ENCODE assay signal across 1 cellular context in the genomic region with DNA sequence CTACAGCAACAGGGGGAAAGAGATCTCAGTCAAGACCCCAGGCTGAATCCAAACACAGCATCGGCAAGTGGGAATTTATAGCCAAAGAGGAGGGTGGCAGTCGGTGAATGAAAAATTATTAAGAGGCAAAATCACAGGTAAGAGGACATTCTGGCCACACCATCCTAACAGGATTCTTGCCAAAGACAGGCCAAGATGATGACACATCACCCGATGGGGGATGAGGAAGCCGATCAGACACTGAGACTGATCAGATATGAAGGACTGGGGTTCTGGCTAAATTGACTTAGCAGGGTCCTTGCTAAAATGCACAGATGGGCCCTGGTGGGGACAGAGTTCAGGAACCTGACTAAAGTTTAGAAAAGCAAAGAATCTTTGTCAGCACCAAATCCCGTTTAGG.
TF ChIP-seq lines count a peak whose summit lies in the region.

No MANE protein-coding gene starts in this region.

TF ChIP-seq in K562, 482 proteins besides CTCF, POLR2A, EP300 and RAD21 (continued from another document):
- TF ChIP-seq KLF1 (tag; IDR thresholded peaks at IDR 0.05) (no peak), STAT5B (CRISPR knock-in tag; IDR thresholded peaks at IDR 0.05) (no peak), ZNF165 (CRISPR knock-in tag; IDR thresholded peaks at IDR 0.05; ENCODE audit: borderline replicate concordance) (no peak), DIDO1 (tag; IDR thresholded peaks at IDR 0.05; ENCODE audit: low read depth) (no peak), RHOXF2B (CRISPR knock-in tag; conservative IDR thresholded peaks at IDR 0.05) (no peak), MTA3 (IDR thresholded peaks at IDR 0.05; ENCODE audit: borderline replicate concordance) (no peak), ARID1B (IDR thresholded peaks at IDR 0.05) (peak; percentile 50; the same call in 1 of the 2 replicates), TAF7 (tag; IDR thresholded peaks at IDR 0.05) (no peak), RCOR1 (IDR thresholded peaks at IDR 0.05; ENCODE audit: borderline replicate concordance in 1 of 2, low read depth in 2 of 2, low read length in 2 of 2) (peak in 1 of 2 experiments; percentile 83; a peak in 1 of 4 replicates), ZNF24 (IDR thresholded peaks at IDR 0.05) (no peak), U2AF2 (optimal IDR thresholded peaks at IDR 0.05; ENCODE audit: low read depth, low read length) (no peak), YY1 (IDR thresholded peaks at IDR 0.05; ENCODE audit: borderline replicate concordance in 1 of 3, control insufficient read depth in 1 of 3, extremely low read depth in 1 of 3, insufficient read depth in 3 of 3, insufficient read length in 1 of 3, insufficient replicate concordance in 2 of 3, low read depth in 1 of 3, low read length in 2 of 3) (no peak), HDAC1 (IDR thresholded peaks at IDR 0.05) (no peak), NCOA1 (IDR thresholded peaks at IDR 0.05; ENCODE audit: low read depth) (no peak)
- TF ChIP-seq, protein P1, sequence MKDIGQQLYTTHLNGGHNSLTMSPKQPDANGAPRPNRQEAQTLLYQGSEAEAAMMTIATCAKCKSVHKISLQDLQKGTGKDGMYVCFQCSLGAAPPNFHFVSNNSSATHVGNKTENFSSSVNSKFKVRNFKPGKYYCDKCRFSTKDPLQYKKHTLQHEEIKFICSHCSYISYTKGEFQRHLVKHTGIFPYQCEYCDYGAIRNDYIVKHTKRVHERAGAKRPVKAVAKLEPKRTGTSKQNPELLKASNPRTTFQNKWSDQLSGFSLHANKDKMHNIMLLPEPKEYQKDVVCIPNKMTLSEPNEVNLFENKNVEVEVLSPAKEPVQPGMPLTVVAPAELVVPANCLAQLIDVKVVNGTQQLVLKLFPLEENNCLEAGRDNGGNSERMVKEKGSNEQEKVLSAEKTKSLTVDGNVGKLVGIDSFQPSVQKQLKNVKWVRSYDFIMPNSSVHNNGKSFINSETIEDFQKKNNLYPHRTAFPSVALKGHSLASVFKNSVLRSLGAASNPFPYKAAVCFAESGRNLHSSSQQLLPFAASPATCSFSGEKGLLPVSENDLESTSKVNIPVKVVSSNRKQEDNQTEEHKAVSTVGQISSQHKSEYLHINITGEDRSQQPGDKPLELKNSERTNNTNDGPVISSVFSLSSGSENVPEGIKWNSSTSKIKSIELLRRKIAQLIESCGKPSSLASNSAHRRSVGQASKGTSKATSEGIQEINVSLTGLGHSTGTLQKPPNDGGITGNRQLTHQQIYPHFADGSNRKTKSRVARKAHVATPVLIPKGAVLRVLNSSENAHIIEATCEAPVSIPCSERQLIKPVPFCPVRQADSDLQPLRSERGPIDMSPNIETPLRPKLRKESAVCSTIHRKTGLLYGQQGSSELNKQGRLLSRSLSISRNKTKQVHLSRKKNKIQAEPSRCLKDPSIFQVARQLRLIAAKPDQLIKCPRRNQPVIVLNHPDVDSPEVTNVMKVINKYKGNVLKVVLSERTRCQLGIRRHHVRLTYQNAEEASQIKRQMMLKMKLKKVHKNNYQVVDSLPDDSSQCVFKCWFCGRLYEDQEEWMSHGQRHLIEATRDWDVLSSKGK (CRISPR knock-in tag; IDR thresholded peaks at IDR 0.05), result no peak
- TF ChIP-seq, protein P2, sequence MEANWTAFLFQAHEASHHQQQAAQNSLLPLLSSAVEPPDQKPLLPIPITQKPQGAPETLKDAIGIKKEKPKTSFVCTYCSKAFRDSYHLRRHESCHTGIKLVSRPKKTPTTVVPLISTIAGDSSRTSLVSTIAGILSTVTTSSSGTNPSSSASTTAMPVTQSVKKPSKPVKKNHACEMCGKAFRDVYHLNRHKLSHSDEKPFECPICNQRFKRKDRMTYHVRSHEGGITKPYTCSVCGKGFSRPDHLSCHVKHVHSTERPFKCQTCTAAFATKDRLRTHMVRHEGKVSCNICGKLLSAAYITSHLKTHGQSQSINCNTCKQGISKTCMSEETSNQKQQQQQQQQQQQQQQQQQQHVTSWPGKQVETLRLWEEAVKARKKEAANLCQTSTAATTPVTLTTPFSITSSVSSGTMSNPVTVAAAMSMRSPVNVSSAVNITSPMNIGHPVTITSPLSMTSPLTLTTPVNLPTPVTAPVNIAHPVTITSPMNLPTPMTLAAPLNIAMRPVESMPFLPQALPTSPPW (CRISPR knock-in tag; IDR thresholded peaks at IDR 0.05), result no peak
- TF ChIP-seq, protein P3, sequence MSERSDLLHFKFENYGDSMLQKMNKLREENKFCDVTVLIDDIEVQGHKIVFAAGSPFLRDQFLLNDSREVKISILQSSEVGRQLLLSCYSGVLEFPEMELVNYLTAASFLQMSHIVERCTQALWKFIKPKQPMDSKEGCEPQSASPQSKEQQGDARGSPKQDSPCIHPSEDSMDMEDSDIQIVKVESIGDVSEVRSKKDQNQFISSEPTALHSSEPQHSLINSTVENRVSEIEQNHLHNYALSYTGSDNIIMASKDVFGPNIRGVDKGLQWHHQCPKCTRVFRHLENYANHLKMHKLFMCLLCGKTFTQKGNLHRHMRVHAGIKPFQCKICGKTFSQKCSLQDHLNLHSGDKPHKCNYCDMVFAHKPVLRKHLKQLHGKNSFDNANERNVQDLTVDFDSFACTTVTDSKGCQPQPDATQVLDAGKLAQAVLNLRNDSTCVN (CRISPR knock-in tag; IDR thresholded peaks at IDR 0.05), result no peak
- TF ChIP-seq, protein P4, sequence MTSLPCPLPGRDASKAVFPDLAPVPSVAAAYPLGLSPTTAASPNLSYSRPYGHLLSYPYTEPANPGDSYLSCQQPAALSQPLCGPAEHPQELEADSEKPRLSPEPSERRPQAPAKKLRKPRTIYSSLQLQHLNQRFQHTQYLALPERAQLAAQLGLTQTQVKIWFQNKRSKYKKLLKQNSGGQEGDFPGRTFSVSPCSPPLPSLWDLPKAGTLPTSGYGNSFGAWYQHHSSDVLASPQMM (CRISPR knock-in tag; IDR thresholded peaks at IDR 0.05), result no peak
- TF ChIP-seq, protein P5, sequence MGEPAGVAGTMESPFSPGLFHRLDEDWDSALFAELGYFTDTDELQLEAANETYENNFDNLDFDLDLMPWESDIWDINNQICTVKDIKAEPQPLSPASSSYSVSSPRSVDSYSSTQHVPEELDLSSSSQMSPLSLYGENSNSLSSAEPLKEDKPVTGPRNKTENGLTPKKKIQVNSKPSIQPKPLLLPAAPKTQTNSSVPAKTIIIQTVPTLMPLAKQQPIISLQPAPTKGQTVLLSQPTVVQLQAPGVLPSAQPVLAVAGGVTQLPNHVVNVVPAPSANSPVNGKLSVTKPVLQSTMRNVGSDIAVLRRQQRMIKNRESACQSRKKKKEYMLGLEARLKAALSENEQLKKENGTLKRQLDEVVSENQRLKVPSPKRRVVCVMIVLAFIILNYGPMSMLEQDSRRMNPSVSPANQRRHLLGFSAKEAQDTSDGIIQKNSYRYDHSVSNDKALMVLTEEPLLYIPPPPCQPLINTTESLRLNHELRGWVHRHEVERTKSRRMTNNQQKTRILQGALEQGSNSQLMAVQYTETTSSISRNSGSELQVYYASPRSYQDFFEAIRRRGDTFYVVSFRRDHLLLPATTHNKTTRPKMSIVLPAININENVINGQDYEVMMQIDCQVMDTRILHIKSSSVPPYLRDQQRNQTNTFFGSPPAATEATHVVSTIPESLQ (CRISPR knock-in tag; IDR thresholded peaks at IDR 0.05), result no peak
- TF ChIP-seq, protein P6, sequence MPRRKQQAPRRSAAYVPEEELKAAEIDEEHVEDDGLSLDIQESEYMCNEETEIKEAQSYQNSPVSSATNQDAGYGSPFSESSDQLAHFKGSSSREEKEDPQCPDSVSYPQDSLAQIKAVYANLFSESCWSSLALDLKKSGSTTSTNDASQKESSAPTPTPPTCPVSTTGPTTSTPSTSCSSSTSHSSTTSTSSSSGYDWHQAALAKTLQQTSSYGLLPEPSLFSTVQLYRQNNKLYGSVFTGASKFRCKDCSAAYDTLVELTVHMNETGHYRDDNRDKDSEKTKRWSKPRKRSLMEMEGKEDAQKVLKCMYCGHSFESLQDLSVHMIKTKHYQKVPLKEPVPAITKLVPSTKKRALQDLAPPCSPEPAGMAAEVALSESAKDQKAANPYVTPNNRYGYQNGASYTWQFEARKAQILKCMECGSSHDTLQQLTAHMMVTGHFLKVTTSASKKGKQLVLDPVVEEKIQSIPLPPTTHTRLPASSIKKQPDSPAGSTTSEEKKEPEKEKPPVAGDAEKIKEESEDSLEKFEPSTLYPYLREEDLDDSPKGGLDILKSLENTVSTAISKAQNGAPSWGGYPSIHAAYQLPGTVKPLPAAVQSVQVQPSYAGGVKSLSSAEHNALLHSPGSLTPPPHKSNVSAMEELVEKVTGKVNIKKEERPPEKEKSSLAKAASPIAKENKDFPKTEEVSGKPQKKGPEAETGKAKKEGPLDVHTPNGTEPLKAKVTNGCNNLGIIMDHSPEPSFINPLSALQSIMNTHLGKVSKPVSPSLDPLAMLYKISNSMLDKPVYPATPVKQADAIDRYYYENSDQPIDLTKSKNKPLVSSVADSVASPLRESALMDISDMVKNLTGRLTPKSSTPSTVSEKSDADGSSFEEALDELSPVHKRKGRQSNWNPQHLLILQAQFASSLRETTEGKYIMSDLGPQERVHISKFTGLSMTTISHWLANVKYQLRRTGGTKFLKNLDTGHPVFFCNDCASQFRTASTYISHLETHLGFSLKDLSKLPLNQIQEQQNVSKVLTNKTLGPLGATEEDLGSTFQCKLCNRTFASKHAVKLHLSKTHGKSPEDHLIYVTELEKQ (CRISPR knock-in tag; IDR thresholded peaks at IDR 0.05), result no peak
